ENCODE assay signal across 8 cellular contexts in genomic region chr9:71911061-71911907, GRCh38. TPM values are rescaled to one million over a fixed set of nuclear protein-coding genes. Genes with fewer than 3 reads are reported as not detected.
DNase-seq lines count a peak whose midpoint lies in the region; ATAC-seq and TF ChIP-seq lines count a peak whose summit lies in the region.

Gene ABHD17B (minus strand): TSS chr9:71911193. CDS start chr9:71875080, 36,113 bp downstream.
Gene C9orf85 (plus strand): TSS chr9:71911639. CDS start chr9:71911735, 96 bp downstream.

- peak within 1 kb of the TSS; percentile 97 for H3K27ac Mint-ChIP-seq in activated T-cell treated with anti-CD3 and anti-CD28 coated beads, Interleukin-2, amount 50 U/mL, for 72 hours

- H3K27me3 ChIP-seq in KMS-11 (ENCODE audit: insufficient read depth, low read depth): no peaks in the 10 kb centered on the region
- H3K27me3 ChIP-seq in Peyer's patch: no peaks in the 10 kb centered on the region
- no peaks in the 10 kb centered on the region for H3K27me3 ChIP-seq in muscle layer of colon (ENCODE audit: control insufficient read depth in 1 of 2, insufficient read depth in 2 of 2, low read length in 2 of 2)

- H3K9me3 Mint-ChIP-seq in activated T-cell treated with anti-CD3 and anti-CD28 coated beads, Interleukin-2, amount 50 U/mL, for 72 hours: no peaks in the 10 kb centered on the region

- peak within 1 kb of the TSS; percentile 92 to 100 for H3K4me3 Mint-ChIP-seq in activated T-cell treated with anti-CD3 and anti-CD28 coated beads, Interleukin-2, amount 50 U/mL, for 72 hours

- peak within 1 kb of the TSS; percentile 98 for H3K4me2 ChIP-seq in KMS-11

- TF ChIP-seq CTCF in KMS-11 (conservative IDR thresholded peaks at IDR 0.05; ENCODE audit: low read depth, low read length): no peak
- TF ChIP-seq CTCF in Peyer's patch (IDR thresholded peaks at IDR 0.05): no peak

- peak within 1 kb of the TSS; percentile 72 for H2AFZ ChIP-seq in KMS-11 (ENCODE audit: low read depth)

- H3K36me3 ChIP-seq in KMS-11 (ENCODE audit: insufficient read depth) (no peaks in the 10 kb centered on the region), Peyer's patch (peaks cover 0 to 3% (median 0%) of the 10 kb centered on the region in 3 donors), muscle layer of colon (ENCODE audit: insufficient read depth, low read length) (no peaks in the 10 kb centered on the region)

- ATAC-seq in GM21737 (IDR thresholded peaks at IDR 0.05; ENCODE audit: unreplicated experiment): peak; percentile 91
- peak; percentile 92 to 93 for ATAC-seq in activated T-cell treated with anti-CD3 and anti-CD28 coated beads, Interleukin-2, amount 50 U/mL, for 72 hours (replicated peaks in 1 of 2)
- ATAC-seq in esophagus mucosa: peak; percentile 99

- TF ChIP-seq POLR2A in Peyer's patch (IDR thresholded peaks at IDR 0.05): peak; percentile 97 to 99

- DNase-seq in DMS53 treated with DMSO at 0.1 percent for 48 hours (lab: John Stamatoyannopoulos, UW; ENCODE audit: unreplicated experiment) (peak; percentile 97), Peyer's patch (peak; percentile 98 to 100 (median 99))
- peak; percentile 96 to 99 for DNase-seq in activated T-cell treated with anti-CD3 and anti-CD28 coated beads, Interleukin-2, amount 50 U/mL, for 72 hours
- peak; percentile 91 for DNase-seq in stimulated activated CD8-positive, alpha-beta memory T cell treated with anti-CD3 and anti-CD28 coated beads, Interleukin-7, amount 100 ng/mL, for 24 hours (ENCODE audit: low read depth)

- no peaks in the 10 kb centered on the region for H3K27me3 Mint-ChIP-seq in activated T-cell treated with anti-CD3 and anti-CD28 coated beads, Interleukin-2, amount 50 U/mL, for 72 hours (ENCODE audit: low read depth)

- peaks cover 1 to 4% of the 10 kb centered on the region in 2 donors for H3K36me3 Mint-ChIP-seq in activated T-cell treated with anti-CD3 and anti-CD28 coated beads, Interleukin-2, amount 50 U/mL, for 72 hours (ENCODE audit: insufficient read depth in 2 of 2)

- H3K4me3 ChIP-seq in KMS-11 (IDR thresholded peaks at IDR 0.05; ENCODE audit: insufficient read depth, low read depth, low read length) (no peak within 1 kb of the TSS), Peyer's patch (peak within 1 kb of the TSS; percentile 77 to 98 (median 95)), muscle layer of colon (ENCODE audit: low read depth in 1 of 2, low read length in 2 of 2) (peak within 1 kb of the TSS; percentile 81 to 99)

- peak within 1 kb of the TSS; percentile 88 for H3K9ac ChIP-seq in KMS-11
- peak within 1 kb of the TSS; percentile 58 for H3K9ac ChIP-seq in muscle layer of colon (ENCODE audit: low read length)

- H4K20me1 ChIP-seq in KMS-11 (ENCODE audit: insufficient read depth): peaks cover 24% of the 10 kb centered on the region

- H3K27ac ChIP-seq in KMS-11: peak within 1 kb of the TSS; percentile 91
- peak within 1 kb of the TSS; percentile 79 to 96 (median 96) for H3K27ac ChIP-seq in Peyer's patch
- peak within 1 kb of the TSS; percentile 96 for H3K27ac ChIP-seq in muscle layer of colon (ENCODE audit: low read depth, low read length)

- H3K9me3 ChIP-seq in Peyer's patch (no peaks in the 10 kb centered on the region), muscle layer of colon (ENCODE audit: low read length) (no peaks in the 10 kb centered on the region)

- H3K79me2 ChIP-seq in KMS-11 (ENCODE audit: insufficient read depth, low read depth): peaks cover 86% of the 10 kb centered on the region

- H3K4me1 Mint-ChIP-seq in activated T-cell treated with anti-CD3 and anti-CD28 coated beads, Interleukin-2, amount 50 U/mL, for 72 hours (ENCODE audit: low read depth): peaks cover 67% of the 10 kb centered on the region

- H3K4me1 ChIP-seq in KMS-11 (ENCODE audit: low read depth, poor library complexity, severe bottlenecking): peaks cover 30% of the 10 kb centered on the region
- H3K4me1 ChIP-seq in Peyer's patch: peaks cover 0 to 28% (median 6%) of the 10 kb centered on the region in 4 donors
- peaks cover 20% of the 10 kb centered on the region for H3K4me1 ChIP-seq in muscle layer of colon (ENCODE audit: insufficient read depth, low read length)

RNA-seq across cellular contexts. Expression of gene ABHD17B, which starts in this region (rescaled TPM):
- 10 to 100 TPM; 23.9 to 39.1 (median 34.0) TPM for total RNA-seq in Peyer's patch
- 10 to 100 TPM; 15.4 to 16.2 TPM for total RNA-seq in activated T-cell treated with anti-CD3 and anti-CD28 coated beads, Interleukin-2, amount 50 U/mL, for 72 hours
- 13.4 TPM for total RNA-seq in esophagus mucosa

RNA-seq across cellular contexts. Expression of gene C9orf85, which starts in this region (rescaled TPM):
- 10 to 100 TPM; 11.3 to 40.4 (median 21.9) TPM for total RNA-seq in Peyer's patch
- 10 to 100 TPM; 13.5 to 14.1 TPM for total RNA-seq in activated T-cell treated with anti-CD3 and anti-CD28 coated beads, Interleukin-2, amount 50 U/mL, for 72 hours
- total RNA-seq in esophagus mucosa: 10.6 TPM
